8 cellular contexts compared by ENCODE assay signal in genomic region chr7:130732980-130733865, GRCh38. TPM values are rescaled to one million over a fixed set of nuclear protein-coding genes. Genes with fewer than 3 reads are reported as not detected.
A peak's percentile ranks its signal among the peaks of the same experiment; 100 is the strongest.
DNase-seq lines count a peak whose midpoint lies in the region; ATAC-seq, FAIRE-seq and TF ChIP-seq lines count a peak whose summit lies in the region.

No MANE protein-coding gene starts in this region.

- H3F3A ChIP-seq in GM23338 (replicated peaks; ENCODE audit: low read depth) = no peaks in the 10 kb centered on the region

- WGBS in mesodermal cell (ENCODE audit: insufficient coverage in 2 of 2), 2 experiments = 4 to 5% methylated on average over 61 to 65 of the region's 90 CpGs
- 27% methylated on average over 59 of the region's 90 CpGs; no CpG with 5 or more reads in 1 of the 2 donors for WGBS in transverse colon (ENCODE audit: low coverage in 1 of 2), 2 donors

- H3K4me1 ChIP-seq in A673 (ENCODE audit: insufficient read depth, low read length, poor library complexity, severe bottlenecking) = peaks cover 5% of the 10 kb centered on the region
- H3K4me1 ChIP-seq in GM23338 (ENCODE audit: insufficient read depth) = peaks cover 6% of the 10 kb centered on the region; the same call in 1 of the 2 replicates
- peaks cover 11% of the 10 kb centered on the region for H3K4me1 ChIP-seq in SJSA1 (replicated peaks)
- peaks cover 6% of the 10 kb centered on the region for H3K4me1 ChIP-seq in mesodermal cell (ENCODE audit: control insufficient read depth, insufficient read depth, low read length, poor library complexity, severe bottlenecking)
- peaks cover 0 to 13% (median 6%) of the 10 kb centered on the region in 4 donors for H3K4me1 ChIP-seq in transverse colon

- H3K9me2 ChIP-seq in GM23338 (ENCODE audit: insufficient read depth) = no peaks in the 10 kb centered on the region

- peak overlapping the region; percentile 98 for H2AFZ ChIP-seq in GM23338

- DNase-seq in A673 (ENCODE audit: low spot score) (no peak), GM23338 (ENCODE audit: low spot score) (peak; percentile 68), SJSA1 (ENCODE audit: low read depth in 1 of 2, low spot score in 2 of 2) (peak; percentile 10 to 45), bronchial epithelial cell (ENCODE audit: low read depth) (no peak), transverse colon (peak; percentile 41), mucosa of gallbladder (ENCODE audit: low spot score) (no peak)

- H3K9me3 Mint-ChIP-seq in GM23338 = peaks cover 4% of the 10 kb centered on the region; the same call in 2 of the 3 replicates

- H3K27ac Mint-ChIP-seq in GM23338 = no peak overlapping the region

- in situ Hi-C loops in transverse colon (cut with MboI; ENCODE audit: low pct_ligation_motif_present in 1 of 4, low pct_unique_long_range_greater_than_20kb in 1 of 4, low sequenced_read_pairs in 3 of 4) = no loop called here

- peak overlapping the region; percentile 79 for H3K4me2 ChIP-seq in GM23338

- H3K4me1 Mint-ChIP-seq in GM23338 = peaks cover 4% of the 10 kb centered on the region; the same call in 1 of the 3 replicates

- H3K36me3 ChIP-seq in A673 (ENCODE audit: insufficient read depth, low read length, poor library complexity, severe bottlenecking) = no peaks in the 10 kb centered on the region
- no peaks in the 10 kb centered on the region for H3K36me3 ChIP-seq in GM23338 (ENCODE audit: insufficient read depth)
- H3K36me3 ChIP-seq in SJSA1 = no peaks in the 10 kb centered on the region
- no peaks in the 10 kb centered on the region for H3K36me3 ChIP-seq in bronchial epithelial cell (ENCODE audit: control insufficient read depth, insufficient read depth, low read length)
- no peaks in the 10 kb centered on the region for H3K36me3 ChIP-seq in mesodermal cell (ENCODE audit: control insufficient read depth, insufficient read depth, low read length)
- no peaks in the 10 kb centered on the region for H3K36me3 ChIP-seq in transverse colon

- no peaks in the 10 kb centered on the region for H4K20me1 ChIP-seq in GM23338 (replicated peaks; ENCODE audit: insufficient read depth)

- TF ChIP-seq CTCF in A673 (conservative IDR thresholded peaks at IDR 0.05; ENCODE audit: low read depth, low read length) = no peak
- TF ChIP-seq CTCF in GM23338 (conservative IDR thresholded peaks at IDR 0.05; ENCODE audit: low read depth in 2 of 2) = no peak; a peak in 1 of 4 replicates
- no peak for TF ChIP-seq CTCF in bronchial epithelial cell (IDR thresholded peaks at IDR 0.05; ENCODE audit: insufficient read depth, low read length, severe bottlenecking)
- TF ChIP-seq CTCF in transverse colon (IDR thresholded peaks at IDR 0.05) = peak in 1 of 5 experiments; percentile 13

- TF ChIP-seq EP300 in transverse colon (IDR thresholded peaks at IDR 0.05; ENCODE audit: low read depth) = no peak

- POLR2A ChIA-PET in A673 (lab: Charles Lee; ENCODE audit: low non-redundant PET) = no interaction called here

- ATAC-seq in GM23338 = peak; percentile 80
- ATAC-seq in HG02938 (IDR thresholded peaks at IDR 0.05; ENCODE audit: unreplicated experiment) = no peak

- no peaks in the 10 kb centered on the region for H3K79me2 ChIP-seq in GM23338 (replicated peaks; ENCODE audit: insufficient read depth)

- H3K27ac ChIP-seq in A673 (ENCODE audit: low read depth, low read length, poor library complexity, severe bottlenecking) (no peak overlapping the region), GM23338 (ENCODE audit: low read depth) (no peak overlapping the region), SJSA1 (no peak overlapping the region), mesodermal cell (ENCODE audit: low read depth, low read length, severe bottlenecking) (no peak overlapping the region), transverse colon (peak overlapping the region in 2 of 4 donors; percentile 46 to 47)

- FAIRE-seq in bronchial epithelial cell (lab: Jason Lieb, UNC) = no peak

- intact Hi-C loops in A673 (cut with micrococcal nuclease; ENCODE audit: unreplicated experiment) (no loop called here), transverse colon (cut with DNase I; ENCODE audit: low total_unique reads) (no loop called here)

- H3K4me3 ChIP-seq in A673 (ENCODE audit: low read depth, low read length, poor library complexity, severe bottlenecking) (peak overlapping the region; percentile 49), GM23338 (peak overlapping the region; percentile 56), SJSA1 (peak overlapping the region; percentile 54), bronchial epithelial cell (ENCODE audit: low read depth, low read length) (peak overlapping the region; percentile 17), mesodermal cell (ENCODE audit: extremely low read depth, insufficient read depth, low read length, poor library complexity, severe bottlenecking) (peak overlapping the region; percentile 49), transverse colon (peak overlapping the region in 3 of 4 donors; percentile 49 to 65 (median 54))

- TF ChIP-seq POLR2A in transverse colon (IDR thresholded peaks at IDR 0.05) = no peak

- H3K9me3 ChIP-seq in A673 (ENCODE audit: low read depth, low read length, poor library complexity, severe bottlenecking) (no peaks in the 10 kb centered on the region), SJSA1 (replicated peaks) (peaks cover 6% of the 10 kb centered on the region; the same call in 1 of the 2 replicates), mesodermal cell (ENCODE audit: control insufficient read depth, low read length) (peaks cover 16% of the 10 kb centered on the region), transverse colon (peaks cover 0 to 9% of the 10 kb centered on the region in 2 donors)

- H3K4me3 Mint-ChIP-seq in GM23338 = peak overlapping the region; percentile 79

- peaks cover 62% of the 10 kb centered on the region for H3K27me3 Mint-ChIP-seq in GM23338 (ENCODE audit: insufficient read depth, low read depth, poor library complexity)

- H3K27me3 ChIP-seq in A673 (replicated peaks; ENCODE audit: insufficient read depth, low read depth, low read length, poor library complexity) (peaks cover 69% of the 10 kb centered on the region), GM23338 (ENCODE audit: insufficient read depth) (peaks cover 97% of the 10 kb centered on the region), SJSA1 (replicated peaks) (peaks cover 80% of the 10 kb centered on the region), bronchial epithelial cell (ENCODE audit: control insufficient read depth, insufficient read depth, low read length) (peaks cover 39% of the 10 kb centered on the region), transverse colon (peaks cover 98% of the 10 kb centered on the region)

- no peaks in the 10 kb centered on the region for H3K36me3 Mint-ChIP-seq in GM23338 (ENCODE audit: low read depth)

- BruUV-seq in A673 (replicated peaks; lab: Mats Ljungman, UMichigan) = no TSS peak

- CTCF ChIA-PET in A673 (lab: Charles Lee) = no interaction called here

TF ChIP-seq in GM23338, 12 proteins besides CTCF, POLR2A, EP300 and RAD21:
- TF ChIP-seq STAT1 (IDR thresholded peaks at IDR 0.05; ENCODE audit: unreplicated experiment) (no peak), EZH2 (IDR thresholded peaks at IDR 0.05; ENCODE audit: low read depth, unreplicated experiment) (peak; percentile 61), POLR2AphosphoS5 (IDR thresholded peaks at IDR 0.05; ENCODE audit: low read depth) (no peak)

RNA-seq across cellular contexts. Expression of gene KLF14, which starts 0.8 kb away (rescaled TPM):
- total RNA-seq in A673 (2021) (not detected in 2 replicates), bronchial epithelial cell (under 0.01 TPM in 1 of 2 replicates, not detected in the other), transverse colon (1 to 10 TPM in 1 of 4 donors, not detected in 3; 3.0 TPM), mucosa of gallbladder (not detected)
- not detected in 2 replicates for total RNA-seq in GM23338 (2014; rRNA removed; shearing (Covaris generic))
- polyA plus RNA-seq in GM23338 (2016; fragmentation: Nextera tagmentation; extraction: Ambion mirVana) = not detected in 2 replicates
- not detected in 2 replicates for total RNA-seq in SJSA1 (2014; rRNA removed; shearing (Covaris generic))
- polyA plus RNA-seq in mesodermal cell (2013, experiment 1 of 2) = not detected
- polyA plus RNA-seq in mesodermal cell (2013, experiment 2 of 2) = not detected

RNA-seq across cellular contexts. Expression of gene TSGA13, which starts 46.9 kb away (rescaled TPM):
- total RNA-seq in A673 (2021) = not detected in 2 replicates
- total RNA-seq in GM23338 (2014; rRNA removed; shearing (Covaris generic)) = not detected in 2 replicates
- not detected in 2 replicates for polyA plus RNA-seq in GM23338 (2016; fragmentation: Nextera tagmentation; extraction: Ambion mirVana)
- total RNA-seq in SJSA1 (2014; rRNA removed; shearing (Covaris generic)) = not detected in 2 replicates
- total RNA-seq in bronchial epithelial cell = not detected in 2 replicates
- not detected for polyA plus RNA-seq in mesodermal cell (2013, experiment 1 of 2)
- not detected for polyA plus RNA-seq in mesodermal cell (2013, experiment 2 of 2)
- total RNA-seq in transverse colon = not detected
- not detected for total RNA-seq in mucosa of gallbladder

Comparison
In these comparisons a context has a peak if more than half of its experiments do, and no peak if none do; other contexts are left out.
1. DNase-seq: peak in GM23338 (single experiment), SJSA1 (2 of 2) and transverse colon (single experiment); none in A673 (single experiment), bronchial epithelial cell (single experiment) and mucosa of gallbladder (single experiment).
2. Peak in every context shown above with its lines, with median percentiles within 50 percentile points of each other: H3K4me3 ChIP-seq.